In the genomic region with DNA sequence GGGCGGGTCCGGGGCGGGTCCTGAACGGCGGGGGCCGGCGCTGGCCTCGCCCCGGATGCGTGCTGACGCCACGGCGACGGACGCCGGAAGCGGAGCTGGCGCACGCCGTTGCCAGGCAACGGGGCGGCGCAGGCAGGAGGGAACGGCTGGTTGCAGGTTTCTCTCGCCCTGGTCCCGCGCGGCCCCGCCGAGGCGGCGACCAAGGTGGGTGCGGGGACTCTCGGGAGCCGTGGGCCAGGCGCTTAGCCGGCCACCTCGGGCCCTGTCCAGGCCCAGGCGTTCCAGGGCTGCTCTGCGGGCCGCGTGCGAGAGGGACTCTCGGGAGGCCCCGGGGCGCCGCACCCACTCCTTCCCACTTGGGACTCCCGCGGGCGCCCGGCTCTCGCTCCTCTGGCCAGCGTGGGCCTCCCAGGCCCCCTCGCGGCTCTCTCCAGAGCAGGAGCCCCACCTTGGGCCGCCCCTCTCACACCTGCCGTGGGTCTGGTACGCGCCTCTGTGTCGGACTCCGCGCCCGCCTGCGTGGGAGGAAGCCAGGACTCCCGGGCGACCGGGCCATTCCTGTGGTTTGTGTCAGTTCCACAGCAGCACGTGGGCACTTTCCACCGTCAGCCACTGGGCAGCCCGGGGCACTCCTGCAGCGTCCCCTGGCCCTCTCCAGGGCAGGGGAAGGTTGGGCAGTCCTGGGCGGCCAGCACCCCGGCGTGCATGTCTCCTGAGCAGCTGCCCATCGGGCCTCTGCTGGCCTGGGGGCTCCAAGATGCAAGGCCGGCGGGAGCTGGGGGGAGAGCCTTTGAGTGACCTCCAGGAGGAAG, we compare ENCODE assay signal across 8 cellular contexts.
DNase-seq lines count a peak whose midpoint lies in the region; ATAC-seq and TF ChIP-seq lines count a peak whose summit lies in the region.

Gene CLBA1, plus strand, starts transcription at position 114 of the 812 bp plus-strand sequence. Its CDS starts 644 bp downstream, at position 758.

- H3K4me3 ChIP-seq in NT2/D1 (ENCODE audit: insufficient read length, low read depth) = peak within 1 kb of the TSS; percentile 71
- peak within 1 kb of the TSS; percentile 74 to 79 for H3K4me3 ChIP-seq in mucosa of rectum (ENCODE audit: low read length in 2 of 2)

- peak; percentile 92 for ATAC-seq in GM19455 (IDR thresholded peaks at IDR 0.05; ENCODE audit: unreplicated experiment)

- H3K36me3 ChIP-seq in NT2/D1 (ENCODE audit: insufficient read depth, insufficient read length, low read length) = peaks cover 18% of the 10 kb centered on the region
- H3K36me3 ChIP-seq in mucosa of rectum (ENCODE audit: control insufficient read depth in 2 of 2, insufficient read depth in 2 of 2, low read length in 2 of 2) = no peaks in the 10 kb centered on the region

- H3K27ac ChIP-seq in mucosa of rectum (ENCODE audit: low read depth in 2 of 2, low read length in 2 of 2) = peak within 1 kb of the TSS; percentile 35 to 38

- H3K9me3 ChIP-seq in NT2/D1 (ENCODE audit: insufficient read depth, low read length) = no peaks in the 10 kb centered on the region
- no peaks in the 10 kb centered on the region for H3K9me3 ChIP-seq in mucosa of rectum (ENCODE audit: control insufficient read depth in 2 of 2, low read length in 2 of 2)

- no peaks in the 10 kb centered on the region for H3K27me3 ChIP-seq in NT2/D1 (ENCODE audit: insufficient read depth, insufficient read length)
- H3K27me3 ChIP-seq in mucosa of rectum (ENCODE audit: control insufficient read depth in 2 of 2, insufficient read depth in 2 of 2, low read length in 2 of 2) = peaks cover 0 to 2% of the 10 kb centered on the region in 2 donors

- TF ChIP-seq POLR2A in erythroblast (IDR thresholded peaks at IDR 0.05; ENCODE audit: low read length) = peak; percentile 32

- H3K9ac ChIP-seq in NT2/D1 (ENCODE audit: insufficient read length, low read depth) = peak within 1 kb of the TSS; percentile 83
- H3K9ac ChIP-seq in mucosa of rectum (ENCODE audit: low read depth in 1 of 2, low read length in 2 of 2) = peak within 1 kb of the TSS; percentile 47 to 76

- DNase-seq in COLO668 (lab: John Stamatoyannopoulos, UW; ENCODE audit: unreplicated experiment) = peak; percentile 98
- DNase-seq in HK-2 (ENCODE audit: unreplicated experiment) = peak; percentile 84
- peak; percentile 67 for DNase-seq in NT2/D1 (ENCODE audit: low read depth, low spot score)
- peak; percentile 78 for DNase-seq in activated T-cell treated with anti-CD3 and anti-CD28 coated beads for 1 hour (ENCODE audit: low read depth)
- DNase-seq in erythroblast (lab: John Stamatoyannopoulos, UW) = peak; percentile 92 to 96
- DNase-seq in stimulated activated CD8-positive, alpha-beta memory T cell treated with anti-CD3 and anti-CD28 coated beads, Interleukin-4, amount 100 ng/mL, for 24 hours (ENCODE audit: low read depth) = peak; percentile 82

- peaks cover 9% of the 10 kb centered on the region for H3K4me1 ChIP-seq in NT2/D1 (ENCODE audit: insufficient read depth, insufficient read length)
- peaks cover 9% of the 10 kb centered on the region in 2 donors for H3K4me1 ChIP-seq in mucosa of rectum (ENCODE audit: control insufficient read depth in 2 of 2, insufficient read depth in 2 of 2, low read length in 2 of 2)

Comparison
In these comparisons a context has a peak if more than half of its experiments do, and no peak if none do; other contexts are left out.
1. Peak in every context shown above with its lines: DNase-seq, ATAC-seq, H3K4me3 ChIP-seq and H3K27ac ChIP-seq.